Comparison of ENCODE assay signal across 1 cellular context in the genomic region with DNA sequence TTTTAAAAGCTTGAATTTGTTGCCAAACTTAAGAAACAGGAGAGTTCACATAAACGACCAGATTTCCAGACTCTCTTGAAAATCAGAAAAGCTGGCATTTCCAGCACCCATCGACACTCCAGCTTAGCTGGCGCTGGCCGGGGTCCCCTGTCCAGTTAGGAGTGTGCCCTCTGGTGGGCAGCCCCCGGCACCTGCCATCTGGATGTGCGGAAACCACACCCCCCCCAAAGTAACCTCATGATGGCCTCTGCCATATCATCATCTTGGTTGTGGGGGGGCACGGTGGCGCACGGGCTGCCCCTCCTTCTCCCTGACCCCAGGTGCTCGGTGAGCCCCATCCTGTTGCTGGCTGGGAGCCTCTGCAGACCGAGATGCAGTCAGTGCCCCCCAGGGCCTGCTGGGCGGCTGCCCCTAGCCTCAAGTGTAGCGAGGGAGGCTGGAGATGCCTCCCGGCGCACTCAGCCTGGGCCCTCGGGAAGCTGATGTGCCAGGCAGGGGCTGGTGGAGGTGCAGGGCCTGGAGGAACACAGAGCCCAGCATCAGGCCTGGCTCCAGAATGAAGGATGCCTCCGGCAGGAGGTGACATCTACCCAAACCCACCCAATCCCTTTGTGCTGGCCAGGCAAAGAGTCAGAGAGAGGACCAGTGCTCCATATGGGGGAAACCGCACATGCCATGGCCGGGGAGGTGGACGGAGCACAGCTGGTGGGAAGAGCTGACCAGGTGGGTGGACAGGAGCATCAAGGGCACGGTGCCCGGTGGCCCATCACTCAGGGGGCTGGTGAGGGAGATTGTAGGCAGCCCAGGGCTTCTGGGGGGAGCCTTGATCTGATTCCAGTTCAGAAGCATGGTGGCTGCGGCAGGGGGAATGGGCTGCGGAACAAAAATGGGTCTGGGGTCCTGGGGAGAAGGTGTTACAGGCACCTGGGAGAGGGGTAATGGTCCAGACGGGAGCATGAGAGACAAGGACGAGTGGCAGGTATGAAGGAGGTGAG.
TF ChIP-seq lines count a peak whose summit lies in the region.

No MANE protein-coding gene starts in this region.

TF ChIP-seq in GM23338, 12 proteins besides CTCF, POLR2A, EP300 and RAD21 (continued from another document):
- TF ChIP-seq, protein P1, sequence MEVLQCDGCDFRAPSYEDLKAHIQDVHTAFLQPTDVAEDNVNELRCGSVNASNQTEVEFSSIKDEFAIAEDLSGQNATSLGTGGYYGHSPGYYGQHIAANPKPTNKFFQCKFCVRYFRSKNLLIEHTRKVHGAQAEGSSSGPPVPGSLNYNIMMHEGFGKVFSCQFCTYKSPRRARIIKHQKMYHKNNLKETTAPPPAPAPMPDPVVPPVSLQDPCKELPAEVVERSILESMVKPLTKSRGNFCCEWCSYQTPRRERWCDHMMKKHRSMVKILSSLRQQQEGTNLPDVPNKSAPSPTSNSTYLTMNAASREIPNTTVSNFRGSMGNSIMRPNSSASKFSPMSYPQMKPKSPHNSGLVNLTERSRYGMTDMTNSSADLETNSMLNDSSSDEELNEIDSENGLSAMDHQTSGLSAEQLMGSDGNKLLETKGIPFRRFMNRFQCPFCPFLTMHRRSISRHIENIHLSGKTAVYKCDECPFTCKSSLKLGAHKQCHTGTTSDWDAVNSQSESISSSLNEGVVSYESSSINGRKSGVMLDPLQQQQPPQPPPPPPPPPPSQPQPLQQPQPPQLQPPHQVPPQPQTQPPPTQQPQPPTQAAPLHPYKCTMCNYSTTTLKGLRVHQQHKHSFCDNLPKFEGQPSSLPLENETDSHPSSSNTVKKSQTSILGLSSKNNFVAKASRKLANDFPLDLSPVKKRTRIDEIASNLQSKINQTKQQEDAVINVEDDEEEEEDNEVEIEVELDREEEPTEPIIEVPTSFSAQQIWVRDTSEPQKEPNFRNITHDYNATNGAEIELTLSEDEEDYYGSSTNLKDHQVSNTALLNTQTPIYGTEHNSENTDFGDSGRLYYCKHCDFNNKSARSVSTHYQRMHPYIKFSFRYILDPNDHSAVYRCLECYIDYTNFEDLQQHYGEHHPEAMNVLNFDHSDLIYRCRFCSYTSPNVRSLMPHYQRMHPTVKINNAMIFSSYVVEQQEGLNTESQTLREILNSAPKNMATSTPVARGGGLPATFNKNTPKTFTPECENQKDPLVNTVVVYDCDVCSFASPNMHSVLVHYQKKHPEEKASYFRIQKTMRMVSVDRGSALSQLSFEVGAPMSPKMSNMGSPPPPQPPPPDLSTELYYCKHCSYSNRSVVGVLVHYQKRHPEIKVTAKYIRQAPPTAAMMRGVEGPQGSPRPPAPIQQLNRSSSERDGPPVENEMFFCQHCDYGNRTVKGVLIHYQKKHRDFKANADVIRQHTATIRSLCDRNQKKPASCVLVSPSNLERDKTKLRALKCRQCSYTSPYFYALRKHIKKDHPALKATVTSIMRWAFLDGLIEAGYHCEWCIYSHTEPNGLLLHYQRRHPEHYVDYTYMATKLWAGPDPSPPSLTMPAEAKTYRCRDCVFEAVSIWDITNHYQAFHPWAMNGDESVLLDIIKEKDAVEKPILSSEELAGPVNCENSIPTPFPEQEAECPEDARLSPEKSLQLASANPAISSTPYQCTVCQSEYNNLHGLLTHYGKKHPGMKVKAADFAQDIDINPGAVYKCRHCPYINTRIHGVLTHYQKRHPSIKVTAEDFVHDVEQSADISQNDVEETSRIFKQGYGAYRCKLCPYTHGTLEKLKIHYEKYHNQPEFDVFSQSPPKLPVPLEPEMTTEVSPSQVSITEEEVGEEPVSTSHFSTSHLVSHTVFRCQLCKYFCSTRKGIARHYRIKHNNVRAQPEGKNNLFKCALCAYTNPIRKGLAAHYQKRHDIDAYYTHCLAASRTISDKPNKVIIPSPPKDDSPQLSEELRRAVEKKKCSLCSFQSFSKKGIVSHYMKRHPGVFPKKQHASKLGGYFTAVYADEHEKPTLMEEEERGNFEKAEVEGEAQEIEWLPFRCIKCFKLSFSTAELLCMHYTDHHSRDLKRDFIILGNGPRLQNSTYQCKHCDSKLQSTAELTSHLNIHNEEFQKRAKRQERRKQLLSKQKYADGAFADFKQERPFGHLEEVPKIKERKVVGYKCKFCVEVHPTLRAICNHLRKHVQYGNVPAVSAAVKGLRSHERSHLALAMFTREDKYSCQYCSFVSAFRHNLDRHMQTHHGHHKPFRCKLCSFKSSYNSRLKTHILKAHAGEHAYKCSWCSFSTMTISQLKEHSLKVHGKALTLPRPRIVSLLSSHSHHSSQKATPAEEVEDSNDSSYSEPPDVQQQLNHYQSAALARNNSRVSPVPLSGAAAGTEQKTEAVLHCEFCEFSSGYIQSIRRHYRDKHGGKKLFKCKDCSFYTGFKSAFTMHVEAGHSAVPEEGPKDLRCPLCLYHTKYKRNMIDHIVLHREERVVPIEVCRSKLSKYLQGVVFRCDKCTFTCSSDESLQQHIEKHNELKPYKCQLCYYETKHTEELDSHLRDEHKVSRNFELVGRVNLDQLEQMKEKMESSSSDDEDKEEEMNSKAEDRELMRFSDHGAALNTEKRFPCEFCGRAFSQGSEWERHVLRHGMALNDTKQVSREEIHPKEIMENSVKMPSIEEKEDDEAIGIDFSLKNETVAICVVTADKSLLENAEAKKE (CRISPR knock-in tag; IDR thresholded peaks at IDR 0.05), result no peak
- no peak for TF ChIP-seq CREB1 (CRISPR knock-in tag; IDR thresholded peaks at IDR 0.05; ENCODE audit: low read depth)
TF ChIP-seq in GM23338: peak in this region for 0.
